In the genomic region with DNA sequence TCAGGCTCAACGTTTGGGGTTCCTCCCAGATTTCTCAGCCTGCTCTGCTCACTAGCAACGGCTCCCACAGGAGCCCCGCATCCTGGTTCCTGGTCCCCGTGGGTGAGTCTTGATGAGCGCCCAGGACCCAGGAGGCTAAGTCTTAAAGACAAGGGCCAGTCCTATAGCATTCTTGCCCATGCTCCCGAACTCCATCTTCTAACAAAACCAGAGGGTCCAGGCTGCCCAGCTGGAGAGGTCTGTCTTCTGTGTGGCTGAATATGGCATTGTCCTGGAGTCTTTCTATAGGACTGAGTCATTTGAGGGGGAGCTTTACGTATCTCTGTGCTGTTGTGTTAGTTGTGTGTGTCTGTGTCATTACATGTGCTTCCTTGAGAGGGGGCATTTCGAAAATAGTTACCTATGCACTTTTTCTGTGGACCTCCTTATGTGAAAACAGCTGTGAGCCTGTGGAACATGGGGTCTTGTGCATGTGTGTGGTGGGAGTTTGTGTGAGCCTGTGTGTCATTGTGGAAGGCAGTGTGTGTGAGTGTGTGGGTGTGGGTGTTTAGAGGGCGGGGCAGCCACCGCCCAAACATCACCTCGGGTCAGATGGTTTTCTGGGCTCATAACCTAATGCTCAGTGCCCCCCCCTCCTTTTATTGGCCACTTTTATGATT, we compare ENCODE assay signal across 32 cellular contexts. TPM values are rescaled to one million over a fixed set of nuclear protein-coding genes. Genes with fewer than 3 reads are reported as not detected.
DNase-seq lines count a peak whose midpoint lies in the region; ATAC-seq and TF ChIP-seq lines count a peak whose summit lies in the region.
"Had no signal": no experiment of that assay in that cellular context is flagged by ENCODE, and none has a peak within 500 bp of the region (broad histone marks: within the 10 kb centered on the region; RNA-seq: fewer than 3 reads in every experiment).

No MANE protein-coding gene starts in this region.

- peaks cover 0 to 8% of the 10 kb centered on the region in 2 experiments; a peak in 2 of 5 replicates for H3K9me3 Mint-ChIP-seq in H9
- H3K9me3 Mint-ChIP-seq in stimulated activated naive B cell treated with anti-CD40 and anti-IgM and Interleukin-4, amounts not matched to agents 10 μg/mL and 1 μg/mL and 100 μg/mL, for 72 hours = peaks cover 2 to 4% of the 10 kb centered on the region in 2 donors
- H3K9me3 Mint-ChIP-seq in CD4-positive, alpha-beta memory T cell = peaks cover 0 to 11% (median 3%) of the 10 kb centered on the region in 8 donors
- H3K9me3 Mint-ChIP-seq: activated T-helper 2 cell treated with anti-CD3 and anti-CD28 coated beads, Interferon-gamma antibody, Interleukin-2, Interleukin-4, amounts not matched to agents 10 μg/mL and 5 μg/mL and 100 μg/mL, durations not matched to agents 14 hours and 24 hours and 36 hours; neural crest cell; stimulated activated naive CD8-positive, alpha-beta T cell treated with anti-CD3 and anti-CD28 coated beads, Interleukin-15, amount 100 ng/mL, for 72 hours had no signal

- peaks cover 100% of the 10 kb centered on the region for H3K27me3 Mint-ChIP-seq in H9 (ENCODE audit: low read depth)
- peaks cover 67 to 84% of the 10 kb centered on the region in 2 donors for H3K27me3 Mint-ChIP-seq in stimulated activated naive B cell treated with anti-CD40 and anti-IgM and Interleukin-4, amounts not matched to agents 10 μg/mL and 1 μg/mL and 100 μg/mL, for 72 hours
- H3K27me3 Mint-ChIP-seq in CD4-positive, alpha-beta memory T cell = peaks cover 44 to 53% of the 10 kb centered on the region in 2 donors

- H3K14ac ChIP-seq in H9 (ENCODE audit: insufficient read depth, low read length) = no peak overlapping the region

- no peaks in the 10 kb centered on the region; a peak in 1 of 7 replicates for H3K36me3 Mint-ChIP-seq in H9 (ENCODE audit: insufficient read depth in 1 of 3, low read depth in 3 of 3)
- no peaks in the 10 kb centered on the region for H3K36me3 Mint-ChIP-seq in stimulated activated naive B cell treated with anti-CD40 and anti-IgM and Interleukin-4, amounts not matched to agents 10 μg/mL and 1 μg/mL and 100 μg/mL, for 72 hours
- H3K36me3 Mint-ChIP-seq in CD4-positive, alpha-beta memory T cell = no peaks in the 10 kb centered on the region
- H3K36me3 Mint-ChIP-seq: brain, IgD-negative memory B cell had no signal

- no peak overlapping the region for H4K91ac ChIP-seq in H9 (ENCODE audit: insufficient read length, low read depth, low read length)

- H3K4me3 ChIP-seq in esophagus muscularis mucosa = no peak overlapping the region
- no peak overlapping the region for H3K4me3 ChIP-seq in CD4-positive, alpha-beta memory T cell (ENCODE audit: low read length in 2 of 2)
- H3K4me3 ChIP-seq: pancreas, Peyer's patch, spleen, thoracic aorta had no signal

- no peak overlapping the region for H2BK20ac ChIP-seq in H9 (ENCODE audit: low read depth, low read length, poor library complexity, severe bottlenecking)

- no peak for TF ChIP-seq CTCF in H9 (conservative IDR thresholded peaks at IDR 0.05)
- TF ChIP-seq CTCF in esophagus muscularis mucosa (IDR thresholded peaks at IDR 0.05) = no peak

- H2BK12ac ChIP-seq in H9 (ENCODE audit: insufficient read length, low read depth, low read length) = no peak overlapping the region

- peak; percentile 47 for DNase-seq in ELR (ENCODE audit: low read depth)
- no peak for DNase-seq in H9
- no peak for DNase-seq in esophagus muscularis mucosa (ENCODE audit: extremely low spot score)
- DNase-seq in stimulated activated naive B cell treated with anti-CD40 and anti-IgM and Interleukin-4, amounts not matched to agents 10 μg/mL and 1 μg/mL and 100 μg/mL, for 72 hours = no peak
- DNase-seq in COLO829 (ENCODE audit: low spot score) = no peak
- DNase-seq in CD4-positive, alpha-beta memory T cell = no peak
- DNase-seq in activated CD4-positive, alpha-beta T cell treated with anti-CD3 and anti-CD28 coated beads for 48 hours = no peak
- DNase-seq: activated CD4-positive, alpha-beta T cell treated with anti-CD3 and anti-CD28 coated beads for 36 hours; activated CD8-positive, alpha-beta T cell treated with anti-CD3 and anti-CD28 coated beads, Interleukin-2, amount 10 ng/mL, durations not matched to agents 7 days and 5 days; activated naive CD4-positive, alpha-beta T cell treated with anti-CD3 and anti-CD28 coated beads, Interleukin-2, amount 50 U/mL, for 16 hours; C1 segment of cervical spinal cord; Calu3; DMS79; hypothalamus; mesendoderm; MV-4-11; NCI-H146; NCI-H345; pancreas; Peyer's patch; SIG-M5; spleen; stimulated activated CD4-positive, alpha-beta T cell treated with anti-CD3 and anti-CD28 coated beads, Interleukin-2, amount 100 ng/mL, for 24 hours; stimulated activated naive CD8-positive, alpha-beta T cell treated with anti-CD3 and anti-CD28 coated beads, Interleukin-15, amount 100 ng/mL, for 72 hours had no signal

- H3K4me2 ChIP-seq in H9 (ENCODE audit: insufficient read depth, insufficient read length, low read length) = peak overlapping the region; percentile 20

- no peak overlapping the region for H3K27ac ChIP-seq in H9 (ENCODE audit: insufficient read length, low read depth, low read length)
- peak overlapping the region; percentile 90 to 95 (median 92) for H3K27ac ChIP-seq in esophagus muscularis mucosa (replicated peaks in 1 of 4)
- no peak overlapping the region for H3K27ac ChIP-seq in CD4-positive, alpha-beta memory T cell (ENCODE audit: low read depth, low read length)
- H3K27ac ChIP-seq: pancreas, Peyer's patch, spleen, thoracic aorta had no signal

- no peak for ATAC-seq in stimulated activated naive B cell treated with anti-CD40 and anti-IgM and Interleukin-4, amounts not matched to agents 10 μg/mL and 1 μg/mL and 100 μg/mL, for 72 hours (replicated peaks)
- ATAC-seq: activated CD4-positive, alpha-beta T cell treated with anti-CD3 and anti-CD28 coated beads for 36 hours; activated CD8-positive, alpha-beta T cell treated with anti-CD3 and anti-CD28 coated beads, Interleukin-2, amount 10 ng/mL, durations not matched to agents 7 days and 5 days; pancreas; stimulated activated naive CD8-positive, alpha-beta T cell treated with anti-CD3 and anti-CD28 coated beads, Interleukin-15, amount 100 ng/mL, for 72 hours had no signal

- no peaks in the 10 kb centered on the region for H3K23me2 ChIP-seq in H9 (ENCODE audit: insufficient read length, low read depth, low read length, poor library complexity, severe bottlenecking)

- no peak overlapping the region for H2AK5ac ChIP-seq in H9 (ENCODE audit: insufficient read length, low read length)

- H4K5ac ChIP-seq in H9 (ENCODE audit: insufficient read length, low read depth, low read length) = no peak overlapping the region

- H3K79me2 ChIP-seq in H9 (ENCODE audit: insufficient read depth, low read length) = no peaks in the 10 kb centered on the region

- H3T11ph ChIP-seq in H9 (ENCODE audit: low read length) = no peak overlapping the region

- H3K4me1 ChIP-seq in H9 (ENCODE audit: insufficient read depth, low read length) (no peaks in the 10 kb centered on the region), esophagus muscularis mucosa (peaks cover 13 to 59% (median 49%) of the 10 kb centered on the region in 4 donors)
- H3K4me1 ChIP-seq in CD4-positive, alpha-beta memory T cell (ENCODE audit: insufficient read depth, low read length) = no peaks in the 10 kb centered on the region
- H3K4me1 ChIP-seq: pancreas, Peyer's patch had no signal

- CTCF ChIA-PET in CD4-positive, alpha-beta memory T cell (lab: Charles Lee; ENCODE audit: partially characterized antibody) = no interaction called here

- peaks cover under 1 to 19% of the 10 kb centered on the region in 2 experiments for H3K4me1 Mint-ChIP-seq in H9
- peaks cover 3 to 7% of the 10 kb centered on the region in 2 donors for H3K4me1 Mint-ChIP-seq in stimulated activated naive B cell treated with anti-CD40 and anti-IgM and Interleukin-4, amounts not matched to agents 10 μg/mL and 1 μg/mL and 100 μg/mL, for 72 hours
- peaks cover 0 to 7% (median 1%) of the 10 kb centered on the region in 4 donors for H3K4me1 Mint-ChIP-seq in CD4-positive, alpha-beta memory T cell
- H3K4me1 Mint-ChIP-seq: activated CD4-positive, alpha-beta T cell treated with anti-CD3 and anti-CD28 coated beads for 36 hours; brain; neural crest cell had no signal

- no peak overlapping the region for H2AFZ ChIP-seq in H9 (ENCODE audit: low read length)

- no CpG with 5 or more reads among the region's 11 CpGs for WGBS in H9 (ENCODE audit: extremely low coverage, insufficient read length, low lambda C conversion rate)
- WGBS in esophagus muscularis mucosa = 65% methylated on average over 8 of the region's 11 CpGs

- no peak overlapping the region for H3K56ac ChIP-seq in H9 (ENCODE audit: insufficient read length, low read depth, low read length)

- H3K9ac ChIP-seq in H9 (ENCODE audit: extremely low read depth, insufficient read length, low read length) = no peak overlapping the region

- no peaks in the 10 kb centered on the region for H3K79me1 ChIP-seq in H9 (ENCODE audit: insufficient read depth, low read depth, low read length, poor library complexity, severe bottlenecking)

- no peak overlapping the region for H2BK5ac ChIP-seq in H9 (ENCODE audit: insufficient read length, low read length)

- H2BK120ac ChIP-seq in H9 (ENCODE audit: low read depth, low read length, poor library complexity, severe bottlenecking) = no peak overlapping the region

- POLR2A ChIA-PET in CD4-positive, alpha-beta memory T cell (lab: Charles Lee; ENCODE audit: partially characterized antibody) = no interaction called here

- no peak overlapping the region for H3K27ac Mint-ChIP-seq in H9
- H3K27ac Mint-ChIP-seq in stimulated activated naive B cell treated with anti-CD40 and anti-IgM and Interleukin-4, amounts not matched to agents 10 μg/mL and 1 μg/mL and 100 μg/mL, for 72 hours = peak overlapping the region; percentile 52
- no peak overlapping the region for H3K27ac Mint-ChIP-seq in CD4-positive, alpha-beta memory T cell
- H3K27ac Mint-ChIP-seq: activated CD4-positive, alpha-beta T cell treated with anti-CD3 and anti-CD28 coated beads for 36 hours; activated CD8-positive, alpha-beta T cell treated with anti-CD3 and anti-CD28 coated beads, Interleukin-2, amount 10 ng/mL, durations not matched to agents 7 days and 5 days; activated T-helper 2 cell treated with anti-CD3 and anti-CD28 coated beads, Interferon-gamma antibody, Interleukin-2, Interleukin-4, amounts not matched to agents 10 μg/mL and 5 μg/mL and 100 μg/mL, durations not matched to agents 14 hours and 24 hours and 36 hours; brain; IgD-negative memory B cell; stimulated activated naive CD8-positive, alpha-beta T cell treated with anti-CD3 and anti-CD28 coated beads, Interleukin-15, amount 100 ng/mL, for 72 hours had no signal

- no peaks in the 10 kb centered on the region for H3K9me3 ChIP-seq in H9 (ENCODE audit: control insufficient read depth, low read depth, low read length)
- H3K9me3 ChIP-seq in esophagus muscularis mucosa = no peaks in the 10 kb centered on the region
- H3K9me3 ChIP-seq in CD4-positive, alpha-beta memory T cell (ENCODE audit: control insufficient read depth in 1 of 2, low read length in 2 of 2) = no peaks in the 10 kb centered on the region
- H3K9me3 ChIP-seq: pancreas, Peyer's patch, spleen, thoracic aorta had no signal

- H4K8ac ChIP-seq in H9 (replicated peaks; ENCODE audit: insufficient read length, low read depth, low read length) = no peak overlapping the region

- no peak overlapping the region for H2BK15ac ChIP-seq in H9 (ENCODE audit: low read depth, low read length)

- no peak for TF ChIP-seq POLR2A in esophagus muscularis mucosa (IDR thresholded peaks at IDR 0.05; ENCODE audit: low read depth)

- no peak overlapping the region for H3K23ac ChIP-seq in H9 (ENCODE audit: insufficient read length, low read depth, low read length)

- H3K27me3 ChIP-seq in H9 (ENCODE audit: insufficient read depth, low read length) (peaks cover 85% of the 10 kb centered on the region), esophagus muscularis mucosa (peaks cover 0 to 27% (median 0%) of the 10 kb centered on the region in 4 donors)
- H3K27me3 ChIP-seq in CD4-positive, alpha-beta memory T cell (ENCODE audit: insufficient read depth, low read length) = peaks cover 15% of the 10 kb centered on the region

- H3K36me3 ChIP-seq in esophagus muscularis mucosa = no peaks in the 10 kb centered on the region
- no peaks in the 10 kb centered on the region for H3K36me3 ChIP-seq in CD4-positive, alpha-beta memory T cell (ENCODE audit: insufficient read depth, low read length)
- H3K36me3 ChIP-seq: pancreas, Peyer's patch, spleen, thoracic aorta had no signal

- no peaks in the 10 kb centered on the region for H4K20me1 ChIP-seq in H9 (ENCODE audit: control insufficient read depth, insufficient read depth, insufficient read length)

- intact Hi-C loops in esophagus muscularis mucosa (cut with DNase I) = no loop called here
- intact Hi-C loops in CD4-positive, alpha-beta memory T cell (cut with micrococcal nuclease) = no loop called here

- H3K4ac ChIP-seq in H9 (ENCODE audit: low read depth, low read length) = no peak overlapping the region

- no peak for TF ChIP-seq EP300 in esophagus muscularis mucosa (IDR thresholded peaks at IDR 0.05)

- H3K4me3 Mint-ChIP-seq in H9 = peak overlapping the region in 1 of 2 experiments; percentile 75; a peak in 3 of 5 replicates
- no peak overlapping the region for H3K4me3 Mint-ChIP-seq in stimulated activated naive B cell treated with anti-CD40 and anti-IgM and Interleukin-4, amounts not matched to agents 10 μg/mL and 1 μg/mL and 100 μg/mL, for 72 hours
- no peak overlapping the region for H3K4me3 Mint-ChIP-seq in CD4-positive, alpha-beta memory T cell
- H3K4me3 Mint-ChIP-seq: activated CD4-positive, alpha-beta T cell treated with anti-CD3 and anti-CD28 coated beads for 36 hours; activated CD8-positive, alpha-beta T cell treated with anti-CD3 and anti-CD28 coated beads, Interleukin-2, amount 10 ng/mL, durations not matched to agents 7 days and 5 days; brain; IgD-negative memory B cell; neural crest cell; stimulated activated naive CD8-positive, alpha-beta T cell treated with anti-CD3 and anti-CD28 coated beads, Interleukin-15, amount 100 ng/mL, for 72 hours had no signal

- no peak overlapping the region for H3K18ac ChIP-seq in H9 (ENCODE audit: insufficient read length, low read depth, low read length)

RNA-seq across cellular contexts. Expression of a gene that starts 9.1 kb away (rescaled TPM):
- not detected in 2 replicates for total RNA-seq in H9 (2021)
- total RNA-seq in esophagus muscularis mucosa = 10 to 100 TPM; 20.4 to 34.5 (median 26.2) TPM
- total RNA-seq in CD4-positive, alpha-beta memory T cell = not detected
- not detected for polyA plus RNA-seq in CD4-positive, alpha-beta memory T cell
- total RNA-seq: activated CD4-positive, alpha-beta T cell treated with anti-CD3 and anti-CD28 coated beads for 36 hours; activated CD8-positive, alpha-beta T cell treated with anti-CD3 and anti-CD28 coated beads, Interleukin-2, amount 10 ng/mL, durations not matched to agents 7 days and 5 days; activated T-helper 2 cell treated with anti-CD3 and anti-CD28 coated beads, Interferon-gamma antibody, Interleukin-2, Interleukin-4, amounts not matched to agents 10 μg/mL and 5 μg/mL and 100 μg/mL, durations not matched to agents 14 hours and 24 hours and 36 hours; Calu3; cerebellum; dermis microvascular lymphatic vessel endothelial cell; neural crest cell; pancreas; Peyer's patch; spleen; T-helper 2 cell treated with Interferon-gamma antibody and Interleukin-4, amounts not matched to agents 100 ng/mL and 5 ng/mL, for 36 hours had no signal
- polyA plus RNA-seq: IgD-negative memory B cell, spleen had no signal

Comparison
In these comparisons a context has a peak if more than half of its experiments do, and no peak if none do; other contexts are left out.
1. H3K27ac ChIP-seq: peak in esophagus muscularis mucosa (4 of 4); none in H9 (single experiment) and CD4-positive, alpha-beta memory T cell (single experiment).
2. RNA of a gene that starts 9.1 kb away (total RNA-seq): 20.4 to 34.5 TPM in esophagus muscularis mucosa; not detected in H9 and not detected in CD4-positive, alpha-beta memory T cell; every median in the first group is over 10 times any median in the second.